ENCODE assay signal across 8 cellular contexts in the genomic region with DNA sequence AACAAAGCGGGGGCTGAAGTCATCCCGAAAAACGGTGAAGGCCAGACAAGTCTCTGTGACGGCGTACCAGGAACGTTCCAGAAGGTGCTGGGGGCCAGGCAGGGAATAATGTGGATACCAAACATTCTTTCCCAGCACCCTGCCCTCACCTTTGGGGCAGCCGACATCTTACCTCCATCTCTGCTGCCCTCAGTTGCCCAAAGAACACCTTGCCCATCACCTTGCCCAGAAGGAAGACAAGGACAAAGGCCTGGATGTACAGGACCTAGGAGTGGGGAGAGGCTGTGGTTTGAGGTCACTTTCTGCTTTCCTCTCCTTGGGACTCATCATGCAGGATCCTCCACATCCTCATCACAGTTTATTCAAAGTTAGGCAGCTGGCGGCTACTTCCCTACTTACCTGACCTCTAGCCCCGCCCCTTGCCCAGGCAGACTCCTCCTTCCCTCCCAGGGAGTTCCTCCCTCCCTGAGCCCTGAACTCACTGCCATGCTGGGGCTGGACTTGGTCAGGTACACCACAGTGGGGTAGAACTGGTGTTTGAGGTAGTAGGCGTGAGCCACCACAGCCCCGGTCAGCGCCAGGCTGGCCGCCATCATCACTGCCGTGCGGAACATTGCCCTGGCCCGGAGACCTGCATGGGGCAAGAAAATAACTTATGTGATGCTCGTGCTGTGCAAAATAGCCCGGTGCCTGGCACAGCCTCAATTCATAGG. TPM values are rescaled to one million over a fixed set of nuclear protein-coding genes. Genes with fewer than 3 reads are reported as not detected.
DNase-seq lines count a peak whose midpoint lies in the region; ATAC-seq, FAIRE-seq and TF ChIP-seq lines count a peak whose summit lies in the region.

No MANE protein-coding gene starts in this region.

- peak overlapping the region; percentile 75 to 98 (median 97) for H3K9ac ChIP-seq in subcutaneous abdominal adipose tissue (ENCODE audit: low read length in 5 of 5)

- H3K27ac ChIP-seq in 22Rv1 = peak overlapping the region; percentile 98
- peak overlapping the region; percentile 99 for H3K27ac ChIP-seq in subcutaneous abdominal adipose tissue (ENCODE audit: low read depth, low read length)

- H3K27me3 ChIP-seq in bronchial epithelial cell (ENCODE audit: control insufficient read depth, insufficient read depth, low read length) (no peaks in the 10 kb centered on the region), subcutaneous abdominal adipose tissue (ENCODE audit: control insufficient read depth in 5 of 5, insufficient read depth in 4 of 5, low read length in 5 of 5) (no peaks in the 10 kb centered on the region)

- H3K4me3 ChIP-seq in bronchial epithelial cell (ENCODE audit: low read depth, low read length) (peak overlapping the region; percentile 83), lower leg skin (ENCODE audit: low read depth, poor library complexity, severe bottlenecking) (peak overlapping the region; percentile 72), subcutaneous abdominal adipose tissue (ENCODE audit: low read depth in 1 of 5, low read length in 5 of 5) (peak overlapping the region; percentile 93 to 95 (median 94))

- no peak for TF ChIP-seq CTCF in 22Rv1 (IDR thresholded peaks at IDR 0.05)
- no peak for TF ChIP-seq CTCF in bronchial epithelial cell (IDR thresholded peaks at IDR 0.05; ENCODE audit: insufficient read depth, low read length, severe bottlenecking)
- TF ChIP-seq CTCF in lower leg skin (IDR thresholded peaks at IDR 0.05) = no peak

- peaks cover 37% of the 10 kb centered on the region for H3K36me3 ChIP-seq in bronchial epithelial cell (ENCODE audit: control insufficient read depth, insufficient read depth, low read length)
- H3K36me3 ChIP-seq in subcutaneous abdominal adipose tissue (ENCODE audit: control insufficient read depth in 5 of 5, insufficient read depth in 5 of 5, low read length in 5 of 5) = peaks cover 4 to 50% (median 49%) of the 10 kb centered on the region in 5 donors

- FAIRE-seq in GM19239 (lab: Jason Lieb, UNC) (peak; percentile 94), bronchial epithelial cell (lab: Jason Lieb, UNC) (no peak)

- TF ChIP-seq POLR2A in lower leg skin (IDR thresholded peaks at IDR 0.05) = no peak

- intact Hi-C loops in lower leg skin (cut with DNase I; ENCODE audit: low total_unique reads) = no loop called here

- H3K9me3 ChIP-seq in subcutaneous abdominal adipose tissue (ENCODE audit: control insufficient read depth in 5 of 5, low read length in 5 of 5) = no peaks in the 10 kb centered on the region

- no peak for ATAC-seq in GM21447 (IDR thresholded peaks at IDR 0.05; ENCODE audit: unreplicated experiment)
- ATAC-seq in HG02973 (IDR thresholded peaks at IDR 0.05; ENCODE audit: unreplicated experiment) = no peak

- DNase-seq in GM19239 (ENCODE audit: insufficient read length, low spot score) (no peak), RPMI8226 (peak; percentile 88), bronchial epithelial cell (ENCODE audit: low read depth) (peak; percentile 62), lower leg skin (ENCODE audit: low spot score in 2 of 2) (no peak)

- WGBS in lower leg skin, 2 donors = 35 to 39% methylated on average over 17 to 18 of the region's 18 CpGs

- H3K4me1 ChIP-seq in subcutaneous abdominal adipose tissue (ENCODE audit: control insufficient read depth in 5 of 5, insufficient read depth in 5 of 5, low read length in 5 of 5) = peaks cover 9 to 34% (median 31%) of the 10 kb centered on the region in 5 donors

RNA-seq across cellular contexts. Expression of a gene that starts 1.2 kb away (rescaled TPM):
- total RNA-seq in bronchial epithelial cell (11.6 and 19.7 TPM in 2 replicates), lower leg skin (10 to 100 TPM; 21.9 to 60.3 (median 47.8) TPM)

RNA-seq across cellular contexts. Expression of a gene that starts 11.0 kb away (rescaled TPM):
- total RNA-seq in bronchial epithelial cell = 36.2 and 42.1 TPM in 2 replicates
- 100 to 1,000 TPM in 1 of 4 donors, 10 to 100 TPM in 3; 61.0 to 107 (median 82.4) TPM for total RNA-seq in lower leg skin

RNA-seq across cellular contexts. Expression of a gene that starts 11.2 kb away (rescaled TPM):
- total RNA-seq in bronchial epithelial cell = 439 and 539 TPM in 2 replicates
- total RNA-seq in lower leg skin = 1,000 to 10,000 TPM in 2 of 4 donors, 100 to 1,000 TPM in 2; 574 to 1,562 (median 887) TPM

RNA-seq across cellular contexts. Expression of a gene that starts 15.6 kb away (rescaled TPM):
- 11.0 and 11.1 TPM in 2 replicates for total RNA-seq in bronchial epithelial cell
- total RNA-seq in lower leg skin = 10 to 100 TPM; 10.7 to 24.9 (median 17.7) TPM

RNA-seq across cellular contexts. Expression of a gene that starts 21.5 kb away (rescaled TPM):
- total RNA-seq in bronchial epithelial cell (15.0 and 49.8 TPM in 2 replicates), lower leg skin (100 to 1,000 TPM; 118 to 374 (median 160) TPM)

Comparison
In these comparisons a context has a peak if more than half of its experiments do, and no peak if none do; other contexts are left out.
1. DNase-seq: peak in RPMI8226 (single experiment) and bronchial epithelial cell (single experiment); none in GM19239 (single experiment) and lower leg skin (0 of 2).
2. Peak in every context shown above with its lines, with median percentiles within 50 percentile points of each other: H3K4me3 ChIP-seq.